ENCODE assay signal across 35 cellular contexts in the genomic region with DNA sequence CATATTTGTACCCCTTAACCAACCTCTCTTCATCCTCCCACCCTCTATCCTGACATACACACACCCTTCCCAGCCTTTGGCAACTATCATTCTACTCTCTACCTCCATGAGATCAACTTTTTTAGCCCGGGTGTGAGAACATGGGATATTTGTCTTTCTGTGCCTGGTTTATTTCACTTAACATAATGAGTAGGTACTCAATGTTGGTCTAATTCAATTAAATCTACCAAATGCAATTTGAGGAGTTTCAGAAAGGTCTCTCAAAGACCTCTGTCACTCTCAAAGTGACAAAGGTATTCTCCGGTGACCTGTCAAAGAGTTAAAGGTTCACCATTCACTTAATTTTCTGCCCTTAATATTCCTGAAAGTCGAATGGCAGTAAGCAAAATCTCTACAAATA.
"Had no signal": no experiment of that assay in that cellular context is flagged by ENCODE, and none has a peak within 500 bp of the region (broad histone marks: within the 10 kb centered on the region; RNA-seq: fewer than 3 reads in every experiment).

No MANE protein-coding gene starts in this region.

- H3K27me3 ChIP-seq: MG63 had no signal

- H3K9me3 ChIP-seq: MG63 had no signal

- H3K4me3 ChIP-seq: MG63 had no signal

- DNase-seq: Karpas-422, Kasumi-1, KG1, MG63, MM.1S, MV-4-11, NCI-H1048, NCI-H1092, NCI-H1092 treated with DMSO at 0.1 percent for 48 hours, NCI-H1105, NCI-H1105 treated with DMSO at 0.1 percent for 48 hours, NCI-H1417, NCI-H1417 treated with DMSO at 0.1 percent for 48 hours, NCI-H1436, NCI-H1436 treated with DMSO at 0.1 percent for 48 hours, NCI-H146, NCI-H1694, NCI-H1694 treated with DMSO at 0.1 percent for 48 hours, NCI-H187, NCI-H187 treated with DMSO at 0.1 percent for 48 hours, NCI-H1930, NCI-H2029, NCI-H2029 treated with DMSO at 0.1 percent for 48 hours, NCI-H2081, NCI-H2081 treated with DMSO at 0.1 percent for 48 hours, NCI-H2107, NCI-H2171, NCI-H2171 treated with DMSO at 0.1 percent for 48 hours, NCI-H2227 treated with DMSO at 0.1 percent for 48 hours, NCI-H226, NCI-H345, NCI-H446, NCI-H446 treated with DMSO at 0.1 percent for 48 hours, NCI-H510A had no signal

- H3K27ac ChIP-seq: KMS-11 had no signal
